Comparison of ENCODE assay signal across 22 cellular contexts in genomic region chr6:135428078-135428477, GRCh38.
DNase-seq lines count a peak whose midpoint lies in the region; ATAC-seq, FAIRE-seq and TF ChIP-seq lines count a peak whose summit lies in the region.
"Had no signal": no experiment of that assay in that cellular context is flagged by ENCODE, and none has a peak within 500 bp of the region (broad histone marks: within the 10 kb centered on the region; RNA-seq: fewer than 3 reads in every experiment).

No MANE protein-coding gene starts in this region.

- H3K27me3 ChIP-seq in HepG2 (ENCODE audit: control insufficient read depth in 1 of 2, insufficient read depth in 2 of 2, low read length in 2 of 2) (no peaks in the 10 kb centered on the region), right lobe of liver (no peaks in the 10 kb centered on the region), K562 (ENCODE audit: control insufficient read depth in 2 of 2, insufficient read depth in 2 of 2, low read length in 2 of 2) (no peaks in the 10 kb centered on the region)
- H3K27me3 ChIP-seq: BLaER1 treated with 17β-estradiol and CSF1 and Interleukin-3, amounts not matched to agents 10 nM and 100 nM had no signal

- H3K36me3 ChIP-seq in HepG2 (replicated peaks in 1 of 2; ENCODE audit: control insufficient read depth in 1 of 2, insufficient read depth in 2 of 2, low read length in 2 of 2) (no peaks in the 10 kb centered on the region), right lobe of liver (no peaks in the 10 kb centered on the region), K562 (ENCODE audit: control insufficient read depth, insufficient read depth, low read length) (peaks cover 43% of the 10 kb centered on the region; the same call in 2 of the 3 replicates)

- WGBS in HepG2 (ENCODE audit: low lambda C conversion rate) = 93% methylated on average over 2 of the region's 2 CpGs
- 94% methylated on average over 2 of the region's 2 CpGs for WGBS in right lobe of liver (ENCODE audit: insufficient coverage, low coverage, low lambda C conversion rate, missing lambda C conversion rate)
- 100% methylated on average over 2 of the region's 2 CpGs for WGBS in K562 (ENCODE audit: insufficient coverage, low coverage, missing lambda C conversion rate)

- H3K4me3 ChIP-seq in HepG2 (replicated peaks in 1 of 3; ENCODE audit: insufficient read depth in 1 of 3, low read depth in 2 of 3, low read length in 3 of 3) (no peak overlapping the region), right lobe of liver (no peak overlapping the region), K562 (no peak overlapping the region)
- H3K4me3 ChIP-seq: A549; BLaER1 treated with 17β-estradiol and CSF1 and Interleukin-3, amounts not matched to agents 10 nM and 100 nM had no signal

- intact Hi-C loops in HepG2 (cut with micrococcal nuclease; ENCODE audit: unreplicated experiment) = no loop called here
- intact Hi-C loops in right lobe of liver (cut with DNase I) = no loop called here
- intact Hi-C loops in K562 (cut with micrococcal nuclease) = no loop called here

- no peak for DNase-seq in HepG2 (ENCODE audit: low spot score)
- DNase-seq in right lobe of liver = no peak
- no peak for DNase-seq in K562 (ENCODE audit: extremely low read depth in 1 of 4, low spot score in 3 of 4)
- no peak for DNase-seq in NCI-H2227 treated with DMSO at 0.1 percent for 48 hours (lab: John Stamatoyannopoulos, UW)
- DNase-seq in DMS79 (lab: John Stamatoyannopoulos, UW) = no peak
- DNase-seq: AML-193; Caco-2; Calu3; CD4-positive, alpha-beta T cell; CD8-positive, alpha-beta T cell; DMS 273 treated with DMSO at 0.1 percent for 48 hours; DMS153; DMS53; DMS79 treated with DMSO at 0.1 percent for 48 hours; GF-D8 had no signal

- TF ChIP-seq CTCF in HepG2 (CRISPR knock-in tag; IDR thresholded peaks at IDR 0.05) (no peak), right lobe of liver (IDR thresholded peaks at IDR 0.05) (no peak), K562 (IDR thresholded peaks at IDR 0.05 in 2 of 3, conservative IDR thresholded peaks at IDR 0.05 in 1 of 3; ENCODE audit: insufficient read depth in 2 of 3, low read depth in 1 of 3, low read length in 3 of 3) (no peak)

- in situ Hi-C loops in HepG2 (cut with HindIII; ENCODE audit: extremely low pct_ligation_motif_present, low pct_unique_long_range_greater_than_20kb) = no loop called here
- in situ Hi-C loops in K562 (cut with MboI) = loop anchor here (10.0 to 25.0 kb wide), 3 partner anchors 213 to 1266 kb away; partner anchors contain the start of gene MYB

- no peaks in the 10 kb centered on the region for H3K9me3 ChIP-seq in HepG2 (ENCODE audit: low read length)
- no peaks in the 10 kb centered on the region for H3K9me3 ChIP-seq in right lobe of liver
- H3K9me3 ChIP-seq in K562 (replicated peaks; ENCODE audit: control insufficient read depth, insufficient read depth, low read depth, low read length) = no peaks in the 10 kb centered on the region
- H3K9me3 ChIP-seq: A549, Caco-2 had no signal

- TF ChIP-seq RAD21 in HepG2 (CRISPR knock-in tag; IDR thresholded peaks at IDR 0.05) = no peak
- TF ChIP-seq RAD21 in K562 (CRISPR knock-in tag; conservative IDR thresholded peaks at IDR 0.05 in 1 of 2, IDR thresholded peaks at IDR 0.05 in 1 of 2) = no peak

- POLR2A ChIA-PET in HepG2 (lab: Yijun Ruan, JAX) = no interaction called here
- POLR2A ChIA-PET in K562 (lab: Yijun Ruan, JAX) = interaction anchor here (0.7 to 1.9 kb wide), 3 partner anchors 9 to 32 kb away, joined by 3 to 5 read pairs (median 4); no protein-coding TSS in a partner anchor

- ATAC-seq in HepG2 (no peak), right lobe of liver (no peak), K562 (no peak)
- ATAC-seq: A549; CD8-positive, alpha-beta T cell had no signal

- BruUV-seq in HepG2 (replicated peaks; lab: Mats Ljungman, UMichigan) (no TSS peak), K562 (replicated peaks; lab: Mats Ljungman, UMichigan) (no TSS peak)

- no peak for FAIRE-seq in HepG2 (lab: Jason Lieb, UNC)
- no peak for FAIRE-seq in K562 (lab: Jason Lieb, UNC)
- peak; percentile 41 for FAIRE-seq in islet of Langerhans (lab: Jason Lieb, UNC)
- FAIRE-seq: A549, GM12891, GM19239 had no signal

- H3K4me1 ChIP-seq in HepG2 (ENCODE audit: insufficient read depth, low read length) (peaks cover 24% of the 10 kb centered on the region), right lobe of liver (no peaks in the 10 kb centered on the region), K562 (replicated peaks in 1 of 2; ENCODE audit: control insufficient read depth in 2 of 2, insufficient read depth in 2 of 2, low read length in 2 of 2) (peaks cover 0 to 21% of the 10 kb centered on the region in 2 experiments; a peak in 2 of 5 replicates)

- no peak overlapping the region for H3K9ac ChIP-seq in HepG2 (ENCODE audit: insufficient read depth, low read depth, low read length)
- no peak overlapping the region for H3K9ac ChIP-seq in K562 (ENCODE audit: insufficient read depth in 1 of 2, low read depth in 2 of 2, low read length in 2 of 2)
- H3K9ac ChIP-seq: BLaER1 treated with 17β-estradiol and CSF1 and Interleukin-3, amounts not matched to agents 10 nM and 100 nM had no signal

- no peaks in the 10 kb centered on the region for H3K79me2 ChIP-seq in HepG2 (ENCODE audit: insufficient read depth, low read length)
- H3K79me2 ChIP-seq in K562 (ENCODE audit: control insufficient read depth, insufficient read depth, low read length) = no peaks in the 10 kb centered on the region; the same call in 2 of the 3 replicates

- H3K9me1 ChIP-seq in K562 (ENCODE audit: control insufficient read depth, insufficient read depth, low read length) = no peaks in the 10 kb centered on the region

- H3K27ac ChIP-seq in HepG2 (ENCODE audit: extremely low read length, insufficient read depth, low read length) = no peak overlapping the region
- H3K27ac ChIP-seq in right lobe of liver = no peak overlapping the region
- H3K27ac ChIP-seq in K562 (ENCODE audit: extremely low read depth, low read depth, low read length) = no peak overlapping the region
- H3K27ac ChIP-seq: 22Rv1; A549; BLaER1 treated with 17β-estradiol and CSF1 and Interleukin-3, amounts not matched to agents 10 nM and 100 nM; C4-2B had no signal

- H4K20me1 ChIP-seq in HepG2 (ENCODE audit: insufficient read depth, low read length) (no peaks in the 10 kb centered on the region), K562 (replicated peaks; ENCODE audit: control insufficient read depth, insufficient read depth, low read length) (no peaks in the 10 kb centered on the region)
- H4K20me1 ChIP-seq: BLaER1 treated with 17β-estradiol and CSF1 and Interleukin-3, amounts not matched to agents 10 nM and 100 nM had no signal

- TF ChIP-seq POLR2A in HepG2 (IDR thresholded peaks at IDR 0.05; ENCODE audit: insufficient read depth in 1 of 2, low read depth in 2 of 2, low read length in 2 of 2) = no peak
- TF ChIP-seq POLR2A in right lobe of liver (IDR thresholded peaks at IDR 0.05) = no peak
- TF ChIP-seq POLR2A in K562 (conservative IDR thresholded peaks at IDR 0.05) = no peak

- TF ChIP-seq EP300 in HepG2 (IDR thresholded peaks at IDR 0.05; ENCODE audit: low read depth in 2 of 2, low read length in 2 of 2) (no peak), HepG2 (CRISPR knock-in tag; IDR thresholded peaks at IDR 0.05; ENCODE audit: borderline replicate concordance) (no peak), K562 (IDR thresholded peaks at IDR 0.05; ENCODE audit: low read length) (no peak)

- H2AFZ ChIP-seq in HepG2 (ENCODE audit: low read length) = no peak overlapping the region
- no peak overlapping the region for H2AFZ ChIP-seq in K562 (ENCODE audit: low read depth, low read length)

- CTCF ChIA-PET in HepG2 (lab: Yijun Ruan, JAX; ENCODE audit: low intra/inter-chr PET ratio, low total read pairs) (no interaction called here), K562 (lab: Yijun Ruan, JAX; ENCODE audit: low intra/inter-chr PET ratio) (interaction anchor here (0.6 kb wide), 1 partner anchor 34 kb away, joined by 4 read pairs; no protein-coding TSS in a partner anchor)

- H3K4me2 ChIP-seq in HepG2 (ENCODE audit: low read depth, low read length) = no peak overlapping the region
- H3K4me2 ChIP-seq in K562 (ENCODE audit: insufficient read depth, low read length) = no peak overlapping the region
- H3K4me2 ChIP-seq: A549; BLaER1 treated with 17β-estradiol and CSF1 and Interleukin-3, amounts not matched to agents 10 nM and 100 nM had no signal

TF ChIP-seq in HepG2, 621 proteins besides CTCF, POLR2A, EP300 and RAD21:
- TF ChIP-seq MAFF (IDR thresholded peaks at IDR 0.05; ENCODE audit: low read depth, low read length) (peak; percentile 51; the same call in 1 of the 2 replicates), XRCC5 (optimal IDR thresholded peaks at IDR 0.05; ENCODE audit: low read length) (no peak), MAFK (conservative IDR thresholded peaks at IDR 0.05 in 1 of 2, IDR thresholded peaks at IDR 0.05 in 1 of 2; ENCODE audit: low read length in 2 of 2) (peak; percentile 7 to 55; a peak in 2 of 4 replicates)
TF ChIP-seq in HepG2: peak in this region for 2.

TF ChIP-seq in K562, 482 proteins besides CTCF, POLR2A, EP300 and RAD21:
- no peak for TF ChIP-seq ARNT (IDR thresholded peaks at IDR 0.05)
- no peak for TF ChIP-seq MAX (CRISPR knock-in tag; IDR thresholded peaks at IDR 0.05)
- TF ChIP-seq ZNF316 (IDR thresholded peaks at IDR 0.05) = peak; percentile 44; the same call in 1 of the 2 replicates
TF ChIP-seq in K562: peak in this region for 1.

Comparison
In these comparisons a context has a peak if more than half of its experiments do, and no peak if none do; other contexts are left out.
1. Of the 241 proteins assayed by ChIP-seq in both HepG2 and K562: peak only in HepG2: MAFF and MAFK; only in K562: none; in both: none; in neither: 239.